26 cellular contexts compared by ENCODE assay signal in genomic region chr20:61807426-61808160, GRCh38.
DNase-seq lines count a peak whose midpoint lies in the region; ATAC-seq and TF ChIP-seq lines count a peak whose summit lies in the region.
"Had no signal": no experiment of that assay in that cellular context is flagged by ENCODE, and none has a peak within 500 bp of the region (broad histone marks: within the 10 kb centered on the region; RNA-seq: fewer than 3 reads in every experiment).

No MANE protein-coding gene starts in this region.

- H3K4me3 ChIP-seq in body of pancreas: no peak overlapping the region
- H3K4me3 ChIP-seq: neural progenitor cell, right lobe of liver, stomach, vagina had no signal

- no peak for TF ChIP-seq CTCF in body of pancreas (IDR thresholded peaks at IDR 0.05)

- intact Hi-C loops in body of pancreas (cut with DNase I): no loop called here
- intact Hi-C loops in posterior vena cava (cut with DNase I): no loop called here

- H3K27ac ChIP-seq in body of pancreas: no peak overlapping the region
- H3K27ac ChIP-seq: neural progenitor cell, right lobe of liver, stomach, vagina had no signal

- no peaks in the 10 kb centered on the region for H3K9me3 ChIP-seq in body of pancreas
- H3K9me3 ChIP-seq: right lobe of liver, stomach, vagina had no signal

- TF ChIP-seq POLR2A in body of pancreas (IDR thresholded peaks at IDR 0.05): no peak

- no peaks in the 10 kb centered on the region for H3K36me3 ChIP-seq in body of pancreas (replicated peaks in 1 of 2; ENCODE audit: insufficient read depth in 1 of 2, low read depth in 2 of 2)
- H3K36me3 ChIP-seq: neural progenitor cell, right lobe of liver, stomach, vagina had no signal

- peaks cover 8% of the 10 kb centered on the region for H3K4me1 ChIP-seq in body of pancreas
- H3K4me1 ChIP-seq: right lobe of liver had no signal

- H3K27me3 ChIP-seq in body of pancreas: no peaks in the 10 kb centered on the region
- H3K27me3 ChIP-seq: right lobe of liver, vagina had no signal

- 40 to 49% methylated on average over 19 to 23 of the region's 23 CpGs for WGBS in body of pancreas, 2 donors

- DNase-seq in NCI-H748 (lab: John Stamatoyannopoulos, UW; ENCODE audit: unreplicated experiment) (peak; percentile 43), NCI-H748 treated with DMSO at 0.1 percent for 48 hours (lab: John Stamatoyannopoulos, UW) (no peak), NCI-H2196 (lab: John Stamatoyannopoulos, UW; ENCODE audit: unreplicated experiment) (peak; percentile 72), body of pancreas (peak; percentile 37 to 73 (median 56)), posterior vena cava (ENCODE audit: low spot score) (peak; percentile 54), D341Med (ENCODE audit: low spot score) (no peak), DMS114 treated with DMSO at 0.1 percent for 48 hours (lab: John Stamatoyannopoulos, UW; ENCODE audit: unreplicated experiment) (no peak)
- DNase-seq in activated T-cell treated with anti-CD3 and anti-CD28 coated beads, Interleukin-2, amount 50 U/mL, for 1 hour: no peak
- DNase-seq: activated CD4-positive, alpha-beta T cell treated with anti-CD3 and anti-CD28 coated beads for 4 hours; activated CD8-positive, alpha-beta memory T cell treated with anti-CD3 and anti-CD28 coated beads for 24 hours; activated effector memory CD4-positive, alpha-beta T cell treated with Interleukin-2 at 50 U/mL for 16 hours; activated T-cell treated with anti-CD3 and anti-CD28 coated beads for 4 hours; CD4-positive, CD25-positive, alpha-beta regulatory T cell; cortex of kidney; effector memory CD8-positive, alpha-beta T cell; HCEC 1CT; MM.1S; NCI-H1436 treated with DMSO at 0.1 percent for 48 hours; NCI-H510A treated with DMSO at 0.1 percent for 48 hours; PC-3; stomach; T-helper 9 cell had no signal

- peak; percentile 40 for ATAC-seq in body of pancreas
- ATAC-seq: effector memory CD8-positive, alpha-beta T cell; left lobe of liver; PC-3; right lobe of liver had no signal

Comparison
In these comparisons a context has a peak if more than half of its experiments do, and no peak if none do; other contexts are left out.
1. DNase-seq: peak in NCI-H748 (single experiment), NCI-H2196 (single experiment), body of pancreas (4 of 4) and posterior vena cava (single experiment); none in NCI-H748 treated with DMSO at 0.1 percent for 48 hours (single experiment), activated T-cell treated with anti-CD3 and anti-CD28 coated beads, Interleukin-2, amount 50 U/mL, for 1 hour (single experiment), D341Med (single experiment) and DMS114 treated with DMSO at 0.1 percent for 48 hours (single experiment).